ENCODE assay signal across 15 cellular contexts in the genomic region with DNA sequence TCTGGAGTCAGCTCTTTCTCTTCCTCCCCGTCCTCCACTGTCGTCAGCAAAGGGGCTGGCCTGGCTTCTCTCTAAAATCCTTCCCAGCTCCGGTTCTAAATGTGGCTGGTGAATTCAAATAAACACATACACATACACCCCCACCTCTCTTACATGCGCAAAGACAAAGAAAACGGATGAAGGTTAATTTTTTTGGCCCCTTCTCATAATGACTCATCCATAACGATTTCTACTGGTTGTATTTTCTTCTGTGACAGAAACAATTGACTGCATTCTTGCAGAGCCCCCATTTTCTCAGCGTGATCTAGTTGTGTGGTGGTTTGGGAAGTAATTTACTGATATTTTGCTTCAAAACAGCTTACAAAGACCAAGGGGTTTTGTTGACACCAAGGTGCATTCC.
DNase-seq lines count a peak whose midpoint lies in the region; ATAC-seq and TF ChIP-seq lines count a peak whose summit lies in the region.
"Had no signal": no experiment of that assay in that cellular context is flagged by ENCODE, and none has a peak within 500 bp of the region (broad histone marks: within the 10 kb centered on the region; RNA-seq: fewer than 3 reads in every experiment).

No MANE protein-coding gene starts in this region.

- no peak for ATAC-seq in HG03039 (IDR thresholded peaks at IDR 0.05; ENCODE audit: unreplicated experiment)
- ATAC-seq: CD8-positive, alpha-beta T cell had no signal

- no peaks in the 10 kb centered on the region for H3K27me3 ChIP-seq in right atrium auricular region
- H3K27me3 ChIP-seq: BLaER1 treated with 17β-estradiol and CSF1 and Interleukin-3, amounts not matched to agents 10 nM and 100 nM had no signal

- no peak for TF ChIP-seq CTCF in fibroblast of the aortic adventitia (IDR thresholded peaks at IDR 0.05; ENCODE audit: insufficient read depth, low read length)
- TF ChIP-seq CTCF in right atrium auricular region (IDR thresholded peaks at IDR 0.05) = no peak

- no peak for TF ChIP-seq POLR2A in erythroblast (IDR thresholded peaks at IDR 0.05; ENCODE audit: low read length)

- peak; percentile 12 for DNase-seq in Daoy (ENCODE audit: low read depth)
- peak; percentile 89 for DNase-seq in HT1080 (ENCODE audit: low read depth)
- DNase-seq in astrocyte of the hippocampus (ENCODE audit: low read depth, low spot score) = peak; percentile 55
- peak; percentile 1 for DNase-seq in fibroblast of the aortic adventitia (ENCODE audit: low read depth)
- no peak for DNase-seq in right atrium auricular region (ENCODE audit: low spot score)
- DNase-seq in erythroblast (lab: John Stamatoyannopoulos, UW) = no peak
- DNase-seq: 8988T; Calu3; CD8-positive, alpha-beta T cell; DMS53; DND-41; GOT3; H9 had no signal

- H3K4me1 ChIP-seq in right atrium auricular region = no peaks in the 10 kb centered on the region
- H3K4me1 ChIP-seq: BLaER1 treated with 17β-estradiol and CSF1 and Interleukin-3, amounts not matched to agents 10 nM and 100 nM had no signal

- H3K36me3 ChIP-seq in right atrium auricular region = no peaks in the 10 kb centered on the region
- H3K36me3 ChIP-seq: BLaER1 treated with 17β-estradiol and CSF1 and Interleukin-3, amounts not matched to agents 10 nM and 100 nM had no signal

- H3K9me3 ChIP-seq in right atrium auricular region = no peaks in the 10 kb centered on the region
- H3K9me3 ChIP-seq: BLaER1 treated with 17β-estradiol and CSF1 and Interleukin-3, amounts not matched to agents 10 nM and 100 nM had no signal

- no peak overlapping the region for H3K27ac ChIP-seq in right atrium auricular region
- H3K27ac ChIP-seq: BLaER1 treated with 17β-estradiol and CSF1 and Interleukin-3, amounts not matched to agents 10 nM and 100 nM had no signal

- H3K4me3 ChIP-seq in fibroblast of the aortic adventitia (ENCODE audit: low read depth, low read length) = no peak overlapping the region
- no peak overlapping the region for H3K4me3 ChIP-seq in right atrium auricular region
- H3K4me3 ChIP-seq: BLaER1 treated with 17β-estradiol and CSF1 and Interleukin-3, amounts not matched to agents 10 nM and 100 nM had no signal

Comparison
In these comparisons a context has a peak if more than half of its experiments do, and no peak if none do; other contexts are left out.
1. DNase-seq: peak in Daoy (single experiment), HT1080 (single experiment), astrocyte of the hippocampus (single experiment) and fibroblast of the aortic adventitia (single experiment); none in right atrium auricular region (single experiment) and erythroblast (0 of 2).